Comparison of ENCODE assay signal across 1 cellular context in genomic region chr11:69040051-69040450, GRCh38.
TF ChIP-seq lines count a peak whose summit lies in the region.

No MANE protein-coding gene starts in this region.

TF ChIP-seq in H1, 55 proteins besides CTCF, POLR2A, EP300 and RAD21:
- TF ChIP-seq KDM5A (IDR thresholded peaks at IDR 0.05; ENCODE audit: low read length): no peak
- TF ChIP-seq NRF1 (IDR thresholded peaks at IDR 0.05; ENCODE audit: low read depth, low read length): no peak
- no peak for TF ChIP-seq HDAC2 (IDR thresholded peaks at IDR 0.05; ENCODE audit: borderline replicate concordance in 1 of 2, low read depth in 2 of 2, low read length in 2 of 2)
- no peak for TF ChIP-seq POU5F1 (IDR thresholded peaks at IDR 0.05; ENCODE audit: low read depth, low read length)
- TF ChIP-seq RFX5 (IDR thresholded peaks at IDR 0.05; ENCODE audit: borderline replicate concordance, low read depth, low read length): no peak
